11 cellular contexts compared by ENCODE assay signal in the genomic region with DNA sequence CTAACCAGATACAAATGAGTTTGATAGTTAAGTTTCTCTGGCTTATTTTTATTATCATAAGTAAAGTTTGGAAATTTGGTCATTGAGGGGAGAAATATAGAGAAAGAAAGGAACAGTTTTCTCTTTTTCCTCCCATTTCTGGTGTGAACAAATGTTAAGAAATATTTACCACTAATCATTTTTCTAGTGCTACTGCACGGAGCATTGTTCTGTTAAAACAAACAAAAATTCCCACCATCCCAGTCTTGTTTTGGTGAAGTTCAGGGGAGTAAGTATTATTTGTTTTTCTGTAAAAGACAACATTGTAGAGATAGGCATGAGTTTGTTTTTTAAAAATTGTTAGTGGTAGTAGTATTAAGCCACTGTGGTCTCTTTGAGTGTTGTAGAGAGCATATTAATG.
A peak's percentile ranks its signal among the peaks of the same experiment; 100 is the strongest.
DNase-seq lines count a peak whose midpoint lies in the region; TF ChIP-seq lines count a peak whose summit lies in the region.
"Had no signal": no experiment of that assay in that cellular context is flagged by ENCODE, and none has a peak within 500 bp of the region (broad histone marks: within the 10 kb centered on the region; RNA-seq: fewer than 3 reads in every experiment).

No MANE protein-coding gene starts in this region.

- DNase-seq in AG10803 (ENCODE audit: low read depth) (no peak), SJSA1 (ENCODE audit: low read depth in 1 of 2, low spot score in 2 of 2) (peak in 1 of 2 experiments; percentile 27), fibroblast of villous mesenchyme (ENCODE audit: low read depth) (no peak), prostate gland (ENCODE audit: low spot score) (no peak), HAP-1 (ENCODE audit: low spot score in 2 of 2) (no peak), NCI-H1417 treated with DMSO at 0.1 percent for 48 hours (lab: John Stamatoyannopoulos, UW) (no peak), GM10266 (ENCODE audit: extremely low spot score) (no peak), GM03348 (ENCODE audit: low spot score) (no peak)
- DNase-seq: cerebellar nuclear complex; naive thymus-derived CD8-positive, alpha-beta T cell had no signal

- H3K36me3 ChIP-seq in SJSA1 (no peaks in the 10 kb centered on the region), prostate gland (no peaks in the 10 kb centered on the region), HAP-1 (replicated peaks) (no peaks in the 10 kb centered on the region)
- H3K36me3 ChIP-seq: WERI-Rb-1 had no signal

- intact Hi-C loops in prostate gland (cut with DNase I) = no loop called here

- TF ChIP-seq POLR2A in prostate gland (IDR thresholded peaks at IDR 0.05) = no peak

- TF ChIP-seq CTCF in AG10803 (conservative IDR thresholded peaks at IDR 0.05; ENCODE audit: low read length) (no peak), fibroblast of villous mesenchyme (IDR thresholded peaks at IDR 0.05; ENCODE audit: insufficient read depth, low read depth, low read length) (no peak), prostate gland (IDR thresholded peaks at IDR 0.05) (no peak), GM10266 (IDR thresholded peaks at IDR 0.05; ENCODE audit: control insufficient read depth, insufficient read depth, low read depth, missing control alignments) (no peak)

- H3K27ac ChIP-seq in SJSA1 = peak overlapping the region; percentile 12; the same call in 1 of the 2 replicates
- peak overlapping the region; percentile 53 to 64 for H3K27ac ChIP-seq in prostate gland
- H3K27ac ChIP-seq: WERI-Rb-1 had no signal

- H3K4me3 ChIP-seq in AG10803 (ENCODE audit: low read length) (peak overlapping the region; percentile 52), SJSA1 (peak overlapping the region; percentile 25), fibroblast of villous mesenchyme (ENCODE audit: low read depth, low read length) (peak overlapping the region; percentile 44), prostate gland (peak overlapping the region; percentile 15 to 34), HAP-1 (no peak overlapping the region)

- 11% methylated on average over 1 of the region's 1 CpG for WGBS in prostate gland

- H3K9me3 ChIP-seq in SJSA1 (replicated peaks) (no peaks in the 10 kb centered on the region), prostate gland (no peaks in the 10 kb centered on the region), HAP-1 (no peaks in the 10 kb centered on the region)

- H3K4me1 ChIP-seq in SJSA1 (replicated peaks) = peaks cover 4% of the 10 kb centered on the region; the same call in 1 of the 2 replicates
- peaks cover 4% of the 10 kb centered on the region for H3K4me1 ChIP-seq in prostate gland (replicated peaks)
- H3K4me1 ChIP-seq in HAP-1 = peaks cover 10% of the 10 kb centered on the region

- no peaks in the 10 kb centered on the region for H3K27me3 ChIP-seq in SJSA1 (replicated peaks)
- no peaks in the 10 kb centered on the region for H3K27me3 ChIP-seq in prostate gland (replicated peaks; ENCODE audit: insufficient read depth)
- H3K27me3 ChIP-seq in HAP-1 (ENCODE audit: low read depth) = no peaks in the 10 kb centered on the region

- in situ Hi-C loops in HAP-1 (cut with MboI; ENCODE audit: low sequenced_read_pairs) = no loop called here
